In the genomic region with DNA sequence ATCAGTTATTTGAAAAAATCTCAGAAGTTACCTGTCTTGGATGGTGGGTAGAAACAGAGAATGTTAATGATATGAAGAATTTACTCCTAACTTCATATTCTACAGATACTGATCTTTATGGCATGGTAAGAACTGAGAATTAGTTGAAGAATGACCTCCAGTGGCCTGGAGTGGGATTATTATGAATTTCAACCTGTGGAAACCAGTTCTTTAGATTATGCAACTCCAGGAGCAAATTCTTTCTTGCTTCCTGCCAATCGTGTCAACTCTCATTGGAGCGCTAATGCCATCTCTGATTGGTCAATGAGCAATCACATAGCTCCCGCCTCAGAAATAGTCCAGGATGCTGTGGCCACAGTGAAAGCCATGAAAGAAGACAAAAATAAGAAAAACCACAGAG, we compare ENCODE assay signal across 10 cellular contexts. TPM values are rescaled to one million over a fixed set of nuclear protein-coding genes. Genes with fewer than 3 reads are reported as not detected.
A peak's percentile ranks its signal among the peaks of the same experiment; 100 is the strongest.
DNase-seq lines count a peak whose midpoint lies in the region; ATAC-seq and TF ChIP-seq lines count a peak whose summit lies in the region.
"Had no signal": no experiment of that assay in that cellular context is flagged by ENCODE, and none has a peak within 500 bp of the region (broad histone marks: within the 10 kb centered on the region; RNA-seq: fewer than 3 reads in every experiment).

No MANE protein-coding gene starts in this region.

- H3K4me3 Mint-ChIP-seq in T-helper 2 cell treated with Interferon-gamma antibody and Interleukin-4, amounts not matched to agents 5 μg/mL and 100 μg/mL, for 36 hours = peak overlapping the region; percentile 39
- H3K4me3 Mint-ChIP-seq: activated B cell treated with CpG ODN at 0.5 μM for 24 hours had no signal

- no peaks in the 10 kb centered on the region for H3F3A ChIP-seq in neural cell (ENCODE audit: insufficient read depth, low read length, poor library complexity, severe bottlenecking)

- H3K36me3 Mint-ChIP-seq in T-helper 2 cell treated with Interferon-gamma antibody and Interleukin-4, amounts not matched to agents 5 μg/mL and 100 μg/mL, for 36 hours (ENCODE audit: low read depth) = peaks cover 13% of the 10 kb centered on the region

- H3K79me2 ChIP-seq in neural cell (replicated peaks; ENCODE audit: insufficient read depth, low read length) = no peaks in the 10 kb centered on the region
- H3K79me2 ChIP-seq: parathyroid adenoma had no signal

- no peaks in the 10 kb centered on the region for H4K20me1 ChIP-seq in neural cell (ENCODE audit: insufficient read depth)

- H3K4me1 Mint-ChIP-seq in T-helper 2 cell treated with Interferon-gamma antibody and Interleukin-4, amounts not matched to agents 5 μg/mL and 100 μg/mL, for 36 hours (ENCODE audit: low read depth) = peaks cover 28% of the 10 kb centered on the region

- TF ChIP-seq RAD21 in neural cell (conservative IDR thresholded peaks at IDR 0.05) = peak; percentile 83

- no peak overlapping the region for H3K4me3 ChIP-seq in neural cell (ENCODE audit: low read length)

- H3K27ac ChIP-seq in neural cell (ENCODE audit: low read length) = no peak overlapping the region
- H3K27ac ChIP-seq: parathyroid adenoma had no signal

- TF ChIP-seq EP300 in neural cell (conservative IDR thresholded peaks at IDR 0.05; ENCODE audit: poor library complexity, severe bottlenecking) = no peak

- no peak for ATAC-seq in GM19023 (IDR thresholded peaks at IDR 0.05; ENCODE audit: unreplicated experiment)

- no peaks in the 10 kb centered on the region for H3K27me3 Mint-ChIP-seq in T-helper 2 cell treated with Interferon-gamma antibody and Interleukin-4, amounts not matched to agents 5 μg/mL and 100 μg/mL, for 36 hours (ENCODE audit: low read depth)
- H3K27me3 Mint-ChIP-seq: activated B cell treated with CpG ODN at 0.5 μM for 24 hours had no signal

- H3K27me3 ChIP-seq in neural cell (ENCODE audit: insufficient read depth, low read depth, low read length) = no peaks in the 10 kb centered on the region

- DNase-seq in T-helper 2 cell treated with Interferon-gamma antibody and Interleukin-4, amounts not matched to agents 5 μg/mL and 100 μg/mL, for 36 hours (ENCODE audit: low spot score) = no peak
- no peak for DNase-seq in T-helper 2 cell
- peak; percentile 25 for DNase-seq in NCI-H1694 treated with DMSO at 0.1 percent for 48 hours (lab: John Stamatoyannopoulos, UW)
- peak; percentile 50 to 81 for DNase-seq in T47D (ENCODE audit: low read depth in 1 of 2, low spot score in 1 of 2)
- no peak for DNase-seq in NCI-H446 treated with DMSO at 0.1 percent for 48 hours (lab: John Stamatoyannopoulos, UW)
- no peak for DNase-seq in NK-92 (lab: John Stamatoyannopoulos, UW; ENCODE audit: unreplicated experiment)
- DNase-seq: activated B cell treated with CpG ODN at 0.5 μM for 24 hours had no signal

- TF ChIP-seq CTCF in neural cell (IDR thresholded peaks at IDR 0.05; ENCODE audit: poor library complexity, severe bottlenecking) = peak; percentile 76

- H3K9me2 ChIP-seq in neural cell (ENCODE audit: insufficient read depth, low read length) = no peaks in the 10 kb centered on the region

- H3K4me2 ChIP-seq in neural cell (ENCODE audit: low read length) = no peak overlapping the region

- no peak overlapping the region for H3K9ac ChIP-seq in neural cell (ENCODE audit: low read length)
- H3K9ac ChIP-seq: parathyroid adenoma had no signal

- no peak overlapping the region for H3K27ac Mint-ChIP-seq in T-helper 2 cell treated with Interferon-gamma antibody and Interleukin-4, amounts not matched to agents 5 μg/mL and 100 μg/mL, for 36 hours

- no peak overlapping the region for H2AFZ ChIP-seq in neural cell (ENCODE audit: low read depth, low read length)
- H2AFZ ChIP-seq: parathyroid adenoma had no signal

- H3K36me3 ChIP-seq in neural cell (ENCODE audit: insufficient read depth, low read length) = no peaks in the 10 kb centered on the region

- in situ Hi-C loops in T47D (cut with HindIII; ENCODE audit: low pct_unique_long_range_greater_than_20kb, low sequenced_read_pairs) = no loop called here

- no peaks in the 10 kb centered on the region for H3K9me3 ChIP-seq in neural cell (ENCODE audit: low read length)

- H3K9me3 Mint-ChIP-seq in T-helper 2 cell treated with Interferon-gamma antibody and Interleukin-4, amounts not matched to agents 5 μg/mL and 100 μg/mL, for 36 hours = peaks cover 22% of the 10 kb centered on the region

TF ChIP-seq in neural cell, 6 proteins besides CTCF, POLR2A, EP300 and RAD21:
- TF ChIP-seq SMC3 (conservative IDR thresholded peaks at IDR 0.05; ENCODE audit: poor library complexity) (peak; percentile 88), TAF1 (IDR thresholded peaks at IDR 0.05; ENCODE audit: low read depth) (no peak)

RNA-seq across cellular contexts. Expression of gene LYRM2, which starts 40.6 kb away (rescaled TPM):
- 25.5 and 27.0 TPM in 2 replicates for polyA plus RNA-seq in neural cell
- polyA minus RNA-seq in neural cell = 34.8 and 44.7 TPM in 2 replicates

Comparison
In these comparisons a context has a peak if more than half of its experiments do, and no peak if none do; other contexts are left out.
1. DNase-seq: peak in NCI-H1694 treated with DMSO at 0.1 percent for 48 hours (single experiment) and T47D (2 of 2); none in T-helper 2 cell treated with Interferon-gamma antibody and Interleukin-4, amounts not matched to agents 5 μg/mL and 100 μg/mL, for 36 hours (single experiment), T-helper 2 cell (0 of 5), NCI-H446 treated with DMSO at 0.1 percent for 48 hours (single experiment) and NK-92 (single experiment).